ENCODE assay signal across 11 cellular contexts in the genomic region with DNA sequence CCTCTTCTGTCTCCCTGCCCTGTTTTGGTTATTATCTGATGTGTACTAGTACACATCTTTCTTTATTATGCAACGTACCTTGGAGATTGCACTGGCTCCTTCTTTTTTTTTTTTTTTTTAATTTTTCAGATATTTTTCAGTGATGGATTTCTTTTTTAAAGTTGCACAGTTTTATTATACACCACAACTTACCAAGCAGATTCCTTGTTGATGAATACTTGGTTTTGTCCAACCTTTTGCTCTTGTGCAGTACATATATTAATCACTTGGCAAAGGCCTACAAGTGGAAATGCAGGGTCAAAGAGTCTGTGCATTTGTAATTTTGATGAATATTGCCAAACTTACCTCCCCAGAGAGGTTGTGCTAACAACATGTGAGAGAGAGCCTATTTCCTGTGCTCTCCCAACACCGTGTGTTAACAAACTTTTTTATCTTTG. TPM values are rescaled to one million over a fixed set of nuclear protein-coding genes. Genes with fewer than 3 reads are reported as not detected.
A peak's percentile ranks its signal among the peaks of the same experiment; 100 is the strongest.
DNase-seq lines count a peak whose midpoint lies in the region; ATAC-seq and TF ChIP-seq lines count a peak whose summit lies in the region.
"Had no signal": no experiment of that assay in that cellular context is flagged by ENCODE, and none has a peak within 500 bp of the region (broad histone marks: within the 10 kb centered on the region; RNA-seq: fewer than 3 reads in every experiment).

No MANE protein-coding gene starts in this region.

- peak overlapping the region; percentile 56 for H3K27ac ChIP-seq in colonic mucosa

- peaks cover 8% of the 10 kb centered on the region for H3K4me1 ChIP-seq in colonic mucosa

- no peaks in the 10 kb centered on the region for H3K9me3 ChIP-seq in colonic mucosa

- peak; percentile 78 to 86 for DNase-seq in AML-193 (lab: John Stamatoyannopoulos, UW)
- peak; percentile 74 for DNase-seq in NCI-H226
- no peak for DNase-seq in colonic mucosa
- no peak for DNase-seq in omental fat pad (ENCODE audit: low spot score)
- no peak for DNase-seq in UCSD-AML1 (lab: John Stamatoyannopoulos, UW; ENCODE audit: unreplicated experiment)
- no peak for DNase-seq in stimulated activated naive CD4-positive, alpha-beta T cell treated with Interleukin-2 at 50 U/mL for 16 hours (lab: John Stamatoyannopoulos, UW)
- DNase-seq in DMS114 treated with DMSO at 0.1 percent for 48 hours (lab: John Stamatoyannopoulos, UW; ENCODE audit: unreplicated experiment): no peak
- DNase-seq in NCI-H69 (lab: John Stamatoyannopoulos, UW): no peak
- DNase-seq: activated CD8-positive, alpha-beta T cell treated with anti-CD3 and anti-CD28 coated beads for 36 hours; central memory CD4-positive, alpha-beta T cell; stimulated activated CD8-positive, alpha-beta memory T cell treated with anti-CD3 and anti-CD28 coated beads, Interleukin-4, amount 100 ng/mL, for 48 hours had no signal

- no peaks in the 10 kb centered on the region for H3K36me3 ChIP-seq in colonic mucosa

- intact Hi-C loops in colonic mucosa (cut with DNase I): no loop called here

- H3K9ac ChIP-seq in colonic mucosa (ENCODE audit: low read depth in 2 of 2, low read length in 2 of 2): no peak overlapping the region

- peak; percentile 67 for ATAC-seq in omental fat pad (ENCODE audit: low FRiP score)
- ATAC-seq: activated CD8-positive, alpha-beta T cell treated with anti-CD3 and anti-CD28 coated beads for 36 hours had no signal

- H3K4me3 ChIP-seq in colonic mucosa: no peak overlapping the region

- TF ChIP-seq CTCF in colonic mucosa (IDR thresholded peaks at IDR 0.05) (no peak), omental fat pad (IDR thresholded peaks at IDR 0.05) (no peak)

- no peaks in the 10 kb centered on the region for H3K27me3 ChIP-seq in colonic mucosa

RNA-seq across cellular contexts. Expression of a gene that starts 50.1 kb away (rescaled TPM):
- 10 to 100 TPM in 1 of 2 donors, 1 to 10 TPM in 1; 4.2 to 13.4 TPM for total RNA-seq in colonic mucosa
- 10 to 100 TPM; 23.6 to 44.1 (median 28.1) TPM for total RNA-seq in omental fat pad

Comparison
In these comparisons a context has a peak if more than half of its experiments do, and no peak if none do; other contexts are left out.
1. DNase-seq: peak in AML-193 (2 of 2) and NCI-H226 (single experiment); none in colonic mucosa (single experiment), omental fat pad (single experiment), UCSD-AML1 (single experiment), stimulated activated naive CD4-positive, alpha-beta T cell treated with Interleukin-2 at 50 U/mL for 16 hours (single experiment), DMS114 treated with DMSO at 0.1 percent for 48 hours (single experiment) and NCI-H69 (single experiment).